Comparison of ENCODE assay signal across 29 cellular contexts in genomic region chr22:12613199-12613598, GRCh38.
"Had no signal": no experiment of that assay in that cellular context is flagged by ENCODE, and none has a peak within 500 bp of the region (broad histone marks: within the 10 kb centered on the region; RNA-seq: fewer than 3 reads in every experiment).

No MANE protein-coding gene starts in this region.

- FAIRE-seq: colon had no signal

- H3K27ac ChIP-seq: adrenal gland, body of pancreas, esophagus squamous epithelium, gastroesophageal sphincter, heart right ventricle, hepatocyte, WERI-Rb-1 had no signal

- H3K4me1 ChIP-seq: adrenal gland, body of pancreas, esophagus squamous epithelium, gastroesophageal sphincter, heart right ventricle had no signal

- H2AFZ ChIP-seq: hepatocyte had no signal

- DNase-seq: activated B cell treated with CpG ODN at 0.5 μM for 24 hours; activated CD4-positive, alpha-beta T cell treated with anti-CD3 and anti-CD28 coated beads for 48 hours; activated CD4-positive, alpha-beta T cell treated with anti-CD3 and anti-CD28 coated beads, Interleukin-2, amount 50 U/mL, for 1 hour; activated CD4-positive, alpha-beta T cell treated with anti-CD3 and anti-CD28 coated beads, Interleukin-2, amount 50 U/mL, for 48 hours; activated CD8-positive, alpha-beta memory T cell treated with anti-CD3 and anti-CD28 coated beads for 24 hours; activated CD8-positive, alpha-beta T cell treated with anti-CD3 and anti-CD28 coated beads for 36 hours; activated effector memory CD4-positive, alpha-beta T cell treated with anti-CD3 and anti-CD28 coated beads, Interleukin-2, amount 50 U/mL, for 16 hours; activated naive CD4-positive, alpha-beta T cell treated with anti-CD3 and anti-CD28 coated beads for 36 hours; activated naive CD8-positive, alpha-beta T cell treated with anti-CD3 and anti-CD28 coated beads for 36 hours; activated naive CD8-positive, alpha-beta T cell treated with anti-CD3 and anti-CD28 coated beads, Interleukin-2, amount 50 U/mL, for 24 hours; activated T-cell treated with anti-CD3 and anti-CD28 coated beads, Interleukin-2, amount 50 U/mL, for 48 hours; adrenal gland; amygdala; aorta; body of pancreas; caudate nucleus; cortex of kidney; dermis blood vessel endothelial cell; effector CD4-positive, alpha-beta T cell; effector memory CD8-positive, alpha-beta T cell; esophagus squamous epithelium; foreskin melanocyte; heart right ventricle; T1000; WERI-Rb-1 had no signal

- H3K4me2 ChIP-seq: hepatocyte had no signal

- H3K79me2 ChIP-seq: hepatocyte had no signal

- H3K9me3 ChIP-seq: adrenal gland, body of pancreas had no signal

- H3K4me3 ChIP-seq: adrenal gland, body of pancreas, esophagus squamous epithelium, gastroesophageal sphincter, heart right ventricle, hepatocyte had no signal

- H3K27me3 ChIP-seq: body of pancreas, esophagus squamous epithelium, gastroesophageal sphincter, heart right ventricle, hepatocyte had no signal

- ATAC-seq: activated CD4-positive, CD25-positive, alpha-beta regulatory T cell treated with anti-CD3 and anti-CD28 coated beads, Interleukin-2, amount 50 U/mL, for 24 hours; activated CD8-positive, alpha-beta T cell treated with anti-CD3 and anti-CD28 coated beads for 36 hours; activated naive CD8-positive, alpha-beta T cell treated with anti-CD3 and anti-CD28 coated beads, Interleukin-2, amount 50 U/mL, for 24 hours; body of pancreas; effector memory CD8-positive, alpha-beta T cell; gastroesophageal sphincter; heart right ventricle had no signal

- H3K36me3 ChIP-seq: adrenal gland, esophagus squamous epithelium, gastroesophageal sphincter, heart right ventricle, WERI-Rb-1 had no signal
